34 cellular contexts compared by ENCODE assay signal in genomic region chr1:154835531-154836285, GRCh38. TPM values are rescaled to one million over a fixed set of nuclear protein-coding genes. Genes with fewer than 3 reads are reported as not detected.
"Had no signal": no experiment of that assay in that cellular context is flagged by ENCODE, and none has a peak within 500 bp of the region (broad histone marks: within the 10 kb centered on the region; RNA-seq: fewer than 3 reads in every experiment).

No MANE protein-coding gene starts in this region.

- H3K36me3 ChIP-seq: gastrocnemius medialis, pancreas, prostate gland, thoracic aorta, WERI-Rb-1 had no signal

- H3K27ac ChIP-seq: gastrocnemius medialis, pancreas, prostate gland, thoracic aorta, WERI-Rb-1 had no signal

- H3K4me1 ChIP-seq: prostate gland had no signal

- H3K27ac Mint-ChIP-seq: activated CD4-positive, alpha-beta memory T cell treated with anti-CD3 and anti-CD28 coated beads, Interleukin-2, amount 10 ng/mL, durations not matched to agents 7 days and 5 days; activated CD4-positive, alpha-beta T cell treated with anti-CD3 and anti-CD28 coated beads, Interleukin-2, amount 10 ng/mL, durations not matched to agents 24 days and 14 days; activated T-helper 17 cell treated with anti-CD3 and anti-CD28 coated beads, Interleukin-2, amount 50 U/mL, for 72 hours; dendritic cell treated with granulocyte-macrophage colony-stimulating factor and Interleukin-4, amounts not matched to agents 40 ng/mL and 50 ng/mL, for 4 days; mesothelial cell of epicardium; T-helper 1 cell treated with Interleukin-12 subunit alpha and Interleukin-12 subunit beta and Interleukin-4 antibody, amounts not matched to agents 30 μg/mL and 1 μg/mL, for 36 hours; type B pancreatic cell had no signal

- H3K9me3 ChIP-seq: gastrocnemius medialis, pancreas, prostate gland, thoracic aorta had no signal

- H3K27me3 ChIP-seq: gastrocnemius medialis, pancreas had no signal

- H3K36me3 Mint-ChIP-seq: mesothelial cell of epicardium, naive B cell, type B pancreatic cell had no signal

- H3K9me3 Mint-ChIP-seq: activated CD4-positive, alpha-beta memory T cell treated with anti-CD3 and anti-CD28 coated beads, Interleukin-2, amount 10 ng/mL, durations not matched to agents 7 days and 5 days; activated CD4-positive, alpha-beta T cell treated with anti-CD3 and anti-CD28 coated beads, Interleukin-2, amount 10 ng/mL, durations not matched to agents 24 days and 14 days; activated T-cell treated with anti-CD3 and anti-CD28 coated beads, Interleukin-2, amount 50 U/mL, for 4 hours; activated T-helper 17 cell treated with anti-CD3 and anti-CD28 coated beads, Interleukin-2, amount 50 U/mL, for 72 hours; dendritic cell treated with granulocyte-macrophage colony-stimulating factor and Interleukin-4, amounts not matched to agents 40 ng/mL and 50 ng/mL, for 4 days; mesothelial cell of epicardium; naive B cell; T-helper 1 cell treated with Interleukin-12 subunit alpha and Interleukin-12 subunit beta and Interleukin-4 antibody, amounts not matched to agents 30 μg/mL and 1 μg/mL, for 36 hours; type B pancreatic cell had no signal

- ATAC-seq: activated CD4-positive, CD25-positive, alpha-beta regulatory T cell treated with anti-CD3 and anti-CD28 coated beads, Interleukin-2, amount 50 U/mL, for 24 hours; activated T-cell treated with anti-CD3 and anti-CD28 coated beads, Interleukin-2, amount 50 U/mL, for 4 hours; activated T-helper 17 cell treated with anti-CD3 and anti-CD28 coated beads, Interleukin-2, amount 50 U/mL, for 72 hours; gastrocnemius medialis; left lobe of liver; pancreas; sciatic nerve; stimulated activated naive CD8-positive, alpha-beta T cell treated with anti-CD3 and anti-CD28 coated beads, Interleukin-15, Interleukin-2, amounts not matched to agents 100 U/mL and 50 U/mL, for 24 hours had no signal

- H3K4me3 ChIP-seq: gastrocnemius medialis, pancreas, prostate gland, skin epidermis, thoracic aorta had no signal

- H3K4me3 Mint-ChIP-seq: activated CD4-positive, alpha-beta memory T cell treated with anti-CD3 and anti-CD28 coated beads, Interleukin-2, amount 10 ng/mL, durations not matched to agents 7 days and 5 days; activated CD4-positive, alpha-beta T cell treated with anti-CD3 and anti-CD28 coated beads, Interleukin-2, amount 10 ng/mL, durations not matched to agents 24 days and 14 days; activated T-cell treated with anti-CD3 and anti-CD28 coated beads, Interleukin-2, amount 50 U/mL, for 4 hours; activated T-helper 17 cell treated with anti-CD3 and anti-CD28 coated beads, Interleukin-2, amount 50 U/mL, for 72 hours; dendritic cell treated with granulocyte-macrophage colony-stimulating factor and Interleukin-4, amounts not matched to agents 40 ng/mL and 50 ng/mL, for 4 days; mesothelial cell of epicardium; naive B cell; T-helper 1 cell treated with Interleukin-12 subunit alpha and Interleukin-12 subunit beta and Interleukin-4 antibody, amounts not matched to agents 30 μg/mL and 1 μg/mL, for 36 hours; type B pancreatic cell had no signal

- H3K4me1 Mint-ChIP-seq: activated CD4-positive, alpha-beta memory T cell treated with anti-CD3 and anti-CD28 coated beads, Interleukin-2, amount 10 ng/mL, durations not matched to agents 7 days and 5 days; activated T-helper 17 cell treated with anti-CD3 and anti-CD28 coated beads, Interleukin-2, amount 50 U/mL, for 72 hours had no signal

- DNase-seq: activated CD4-positive, alpha-beta memory T cell treated with anti-CD3 and anti-CD28 coated beads, Interleukin-2, amount 10 ng/mL, durations not matched to agents 7 days and 5 days; activated CD4-positive, alpha-beta T cell treated with anti-CD3 and anti-CD28 coated beads, Interleukin-2, amount 10 ng/mL, durations not matched to agents 24 days and 14 days; activated CD8-positive, alpha-beta memory T cell treated with anti-CD3 and anti-CD28 coated beads, Interleukin-2, amount 50 U/mL, for 48 hours; activated gamma-delta T cell treated with Interleukin-2 at 50 U/mL for 16 hours; activated naive CD4-positive, alpha-beta T cell treated with anti-CD3 and anti-CD28 coated beads, Interleukin-2, amount 50 U/mL, for 16 hours; activated T-cell treated with anti-CD3 and anti-CD28 coated beads, Interleukin-2, amount 50 U/mL, for 4 hours; amniotic stem cell; caudate nucleus; effector memory CD4-positive, alpha-beta T cell; erythroblast; gastrocnemius medialis; kidney glomerular epithelial cell; mammary epithelial cell; naive B cell; nucleus accumbens; pancreas; retina; stimulated activated CD4-positive, alpha-beta T cell treated with anti-CD3 and anti-CD28 coated beads, Interleukin-12 subunit alpha, Interleukin-12 subunit beta, amount 100 ng/mL, for 4 hours; stimulated activated CD4-positive, alpha-beta T cell treated with anti-CD3 and anti-CD28 coated beads, Interleukin-4, amount 100 ng/mL, for 1 hour; stimulated activated naive CD8-positive, alpha-beta T cell treated with anti-CD3 and anti-CD28 coated beads, Interleukin-15, Interleukin-2, amounts not matched to agents 100 U/mL and 50 U/mL, for 24 hours; SW 1271; T-helper 9 cell; WERI-Rb-1 had no signal

RNA-seq across cellular contexts. Expression of gene KCNN3, which starts 34.4 kb away (rescaled TPM):
- total RNA-seq: mammary epithelial cell had no signal
